ENCODE assay signal across 6 cellular contexts in genomic region chr19:42012747-42013146, GRCh38. TPM values are rescaled to one million over a fixed set of nuclear protein-coding genes. Genes with fewer than 3 reads are reported as not detected.
"Had no signal": no experiment of that assay in that cellular context is flagged by ENCODE, and none has a peak within 500 bp of the region (broad histone marks: within the 10 kb centered on the region; RNA-seq: fewer than 3 reads in every experiment).

No MANE protein-coding gene starts in this region.

RNA-seq across cellular contexts. Expression of gene ATP1A3, which starts 18.7 kb away (rescaled TPM):
- total RNA-seq: dermis microvascular lymphatic vessel endothelial cell, epithelial cell of proximal tubule, fibroblast of villous mesenchyme, gastrocnemius medialis had no signal
- polyA plus RNA-seq: endothelial cell of umbilical vein, fibroblast of lung had no signal

RNA-seq across cellular contexts. Expression of gene GRIK5, which starts 57.3 kb away (rescaled TPM):
- total RNA-seq: dermis microvascular lymphatic vessel endothelial cell, fibroblast of villous mesenchyme had no signal
